Comparison of ENCODE assay signal across 27 cellular contexts in the genomic region with DNA sequence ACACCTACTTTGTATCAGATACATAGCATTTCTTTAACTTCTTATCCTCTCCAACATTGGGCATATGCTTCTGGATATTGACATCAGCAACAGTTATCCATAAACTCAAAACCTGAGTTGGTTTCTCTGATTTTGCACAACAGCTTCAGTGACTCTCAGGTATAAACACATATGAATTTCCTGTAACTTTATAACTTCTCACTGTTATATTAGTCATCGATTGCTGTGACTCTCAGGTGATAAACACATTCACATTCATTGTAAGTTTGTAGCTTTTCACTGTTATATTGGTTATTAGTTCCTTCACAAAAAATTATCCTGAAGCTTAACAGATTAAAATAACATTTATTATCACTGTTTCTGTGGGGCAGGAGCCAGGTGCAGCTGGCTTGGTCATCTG.
"Had no signal": no experiment of that assay in that cellular context is flagged by ENCODE, and none has a peak within 500 bp of the region (broad histone marks: within the 10 kb centered on the region; RNA-seq: fewer than 3 reads in every experiment).

No MANE protein-coding gene starts in this region.

- DNase-seq: naive thymus-derived CD8-positive, alpha-beta T cell; occipital lobe; ovary; posterior cingulate gyrus; psoas muscle; right cardiac atrium; right lobe of liver; sigmoid colon; small intestine; stimulated activated CD4-positive, alpha-beta T cell treated with anti-CD3 and anti-CD28 coated beads, Interleukin-15, amount 100 ng/mL, for 24 hours; stimulated activated CD4-positive, alpha-beta T cell treated with anti-CD3 and anti-CD28 coated beads, Interleukin-2, amount 100 ng/mL, for 24 hours; stimulated activated CD4-positive, alpha-beta T cell treated with anti-CD3 and anti-CD28 coated beads, Interleukin-2, amount 100 ng/mL, for 48 hours; stimulated activated CD4-positive, alpha-beta T cell treated with anti-CD3 and anti-CD28 coated beads, Interleukin-4, amount 100 ng/mL, for 24 hours; stimulated activated naive B cell treated with anti-CD40 and anti-IgM and Interleukin-4, amounts not matched to agents 10 μg/mL and 1 μg/mL and 100 μg/mL, for 72 hours; stimulated activated naive CD4-positive, alpha-beta T cell treated with Interleukin-2 at 50 U/mL for 16 hours; stomach; thyroid gland; trophoblast cell; upper lobe of left lung had no signal

- H3K4me3 ChIP-seq: neural progenitor cell, ovary, psoas muscle, right lobe of liver, sigmoid colon, stomach, thoracic aorta, thyroid gland, tibial nerve, upper lobe of left lung, vagina had no signal

- ATAC-seq: naive thymus-derived CD8-positive, alpha-beta T cell; natural killer cell treated with Interleukin-12 subunit alpha and Interleukin-12 subunit beta and Interleukin-15 and Interleukin-18, amount 100 ng/mL, for 72 hours; psoas muscle; right cardiac atrium; stimulated activated effector memory CD8-positive, alpha-beta T cell treated with anti-CD3 and anti-CD28 coated beads, Interleukin-12 subunit alpha, Interleukin-12 subunit beta, amount 100 ng/mL, for 72 hours; stimulated activated naive B cell treated with anti-CD40 and anti-IgM and Interleukin-4, amounts not matched to agents 10 μg/mL and 1 μg/mL and 100 μg/mL, for 72 hours had no signal

- FAIRE-seq: small intestine, urothelium cell line had no signal

- H3K4me2 ChIP-seq: neural progenitor cell had no signal

- H3K27ac ChIP-seq: neural progenitor cell, ovary, parathyroid adenoma, psoas muscle, right lobe of liver, sigmoid colon, stomach, thoracic aorta, thyroid gland, tibial nerve, upper lobe of left lung, vagina had no signal

- H3K9ac ChIP-seq: neural progenitor cell, parathyroid adenoma had no signal

- H3K27me3 ChIP-seq: neural progenitor cell, ovary, right lobe of liver, sigmoid colon, stomach, thyroid gland, tibial nerve, upper lobe of left lung, vagina had no signal

- H3K4me1 ChIP-seq: neural progenitor cell, parathyroid adenoma, psoas muscle, sigmoid colon, stomach, thyroid gland, tibial nerve, upper lobe of left lung, vagina had no signal

- H3K79me2 ChIP-seq: parathyroid adenoma had no signal

- H2AFZ ChIP-seq: neural progenitor cell, parathyroid adenoma had no signal

- H3K36me3 ChIP-seq: neural progenitor cell, ovary, right lobe of liver, sigmoid colon, stomach, thoracic aorta, thyroid gland, tibial nerve, upper lobe of left lung, vagina had no signal

- H3K9me3 ChIP-seq: ovary, psoas muscle, right lobe of liver, sigmoid colon, stomach, thoracic aorta, thyroid gland, tibial nerve, upper lobe of left lung, vagina had no signal
